30 cellular contexts compared by ENCODE assay signal in genomic region chr4:133208694-133209285, GRCh38. TPM values are rescaled to one million over a fixed set of nuclear protein-coding genes. Genes with fewer than 3 reads are reported as not detected.
"Had no signal": no experiment of that assay in that cellular context is flagged by ENCODE, and none has a peak within 500 bp of the region (broad histone marks: within the 10 kb centered on the region; RNA-seq: fewer than 3 reads in every experiment).

No MANE protein-coding gene starts in this region.

- DNase-seq: activated B cell treated with CpG ODN at 0.5 μM for 24 hours; activated CD4-positive, alpha-beta T cell treated with anti-CD3 and anti-CD28 coated beads for 48 hours; activated CD4-positive, alpha-beta T cell treated with anti-CD3 and anti-CD28 coated beads, Interleukin-2, amount 50 U/mL, for 1 hour; activated CD4-positive, alpha-beta T cell treated with anti-CD3 and anti-CD28 coated beads, Interleukin-2, amount 50 U/mL, for 48 hours; activated CD8-positive, alpha-beta memory T cell treated with anti-CD3 and anti-CD28 coated beads for 24 hours; activated CD8-positive, alpha-beta T cell treated with anti-CD3 and anti-CD28 coated beads for 36 hours; activated effector memory CD4-positive, alpha-beta T cell treated with Interleukin-2 at 50 U/mL for 16 hours; activated gamma-delta T cell treated with Interleukin-2 at 50 U/mL for 16 hours; activated naive CD4-positive, alpha-beta T cell treated with Interleukin-2 at 50 U/mL for 16 hours; activated naive CD8-positive, alpha-beta T cell treated with anti-CD3 and anti-CD28 coated beads for 36 hours; activated naive CD8-positive, alpha-beta T cell treated with anti-CD3 and anti-CD28 coated beads, Interleukin-2, amount 50 U/mL, for 24 hours; activated T-cell treated with anti-CD3 and anti-CD28 coated beads, Interleukin-2, amount 50 U/mL, for 4 hours; adrenal gland; amygdala; aorta; body of pancreas; colonic mucosa; effector CD8-positive, alpha-beta T cell; esophagus squamous epithelium; foreskin melanocyte; T-helper 1 cell; T-helper 17 cell; T1000; WERI-Rb-1 had no signal

- ATAC-seq: activated CD4-positive, CD25-positive, alpha-beta regulatory T cell treated with anti-CD3 and anti-CD28 coated beads, Interleukin-2, amount 50 U/mL, for 24 hours; activated CD8-positive, alpha-beta T cell treated with anti-CD3 and anti-CD28 coated beads for 36 hours; activated naive CD8-positive, alpha-beta T cell treated with anti-CD3 and anti-CD28 coated beads, Interleukin-2, amount 50 U/mL, for 24 hours; activated T-cell treated with anti-CD3 and anti-CD28 coated beads, Interleukin-2, amount 50 U/mL, for 4 hours; activated T-helper 17 cell treated with anti-CD3 and anti-CD28 coated beads, Interleukin-2, amount 50 U/mL, for 72 hours; body of pancreas; gastroesophageal sphincter; T-helper 17 cell had no signal

- H3K4me3 Mint-ChIP-seq: activated B cell treated with CpG ODN at 0.5 μM for 24 hours; activated CD8-positive, alpha-beta T cell treated with anti-CD3 and anti-CD28 coated beads for 36 hours; activated naive CD4-positive, alpha-beta T cell treated with anti-CD3 and anti-CD28 coated beads, Interleukin-2, amount 50 U/mL, for 24 hours; activated naive CD8-positive, alpha-beta T cell treated with anti-CD3 and anti-CD28 coated beads for 36 hours; activated naive CD8-positive, alpha-beta T cell treated with anti-CD3 and anti-CD28 coated beads, Interleukin-2, amount 50 U/mL, for 24 hours; activated T-cell treated with anti-CD3 and anti-CD28 coated beads, Interleukin-2, amount 50 U/mL, for 4 hours; activated T-helper 17 cell treated with anti-CD3 and anti-CD28 coated beads, Interleukin-2, amount 50 U/mL, for 72 hours; T-helper 17 cell; T-helper 2 cell treated with Interferon-gamma antibody and Interleukin-4, amounts not matched to agents 5 μg/mL and 100 μg/mL, for 36 hours had no signal

- H3K9me3 ChIP-seq: adrenal gland, body of pancreas, colonic mucosa, esophagus squamous epithelium, gastroesophageal sphincter had no signal

- H3K36me3 Mint-ChIP-seq: activated naive CD4-positive, alpha-beta T cell treated with anti-CD3 and anti-CD28 coated beads, Interleukin-2, amount 50 U/mL, for 24 hours; activated naive CD8-positive, alpha-beta T cell treated with anti-CD3 and anti-CD28 coated beads for 36 hours had no signal

- H3K4me3 ChIP-seq: adrenal gland, body of pancreas, colonic mucosa, esophagus squamous epithelium, gastroesophageal sphincter had no signal

- H3K4me1 ChIP-seq: adrenal gland, body of pancreas, colonic mucosa, esophagus squamous epithelium, gastroesophageal sphincter had no signal

- H3K27me3 ChIP-seq: adrenal gland, body of pancreas, colonic mucosa, esophagus squamous epithelium, gastroesophageal sphincter had no signal

- H3K4me1 Mint-ChIP-seq: activated B cell treated with CpG ODN at 0.5 μM for 24 hours; activated naive CD4-positive, alpha-beta T cell treated with anti-CD3 and anti-CD28 coated beads, Interleukin-2, amount 50 U/mL, for 24 hours; activated naive CD8-positive, alpha-beta T cell treated with anti-CD3 and anti-CD28 coated beads for 36 hours; activated naive CD8-positive, alpha-beta T cell treated with anti-CD3 and anti-CD28 coated beads, Interleukin-2, amount 50 U/mL, for 24 hours; activated T-helper 17 cell treated with anti-CD3 and anti-CD28 coated beads, Interleukin-2, amount 50 U/mL, for 72 hours; T-helper 17 cell had no signal

- H3K27ac ChIP-seq: adrenal gland, body of pancreas, colonic mucosa, epithelial cell of prostate, esophagus squamous epithelium, gastroesophageal sphincter, WERI-Rb-1 had no signal

- H3K27me3 Mint-ChIP-seq: activated B cell treated with CpG ODN at 0.5 μM for 24 hours; activated CD8-positive, alpha-beta T cell treated with anti-CD3 and anti-CD28 coated beads for 36 hours; activated naive CD4-positive, alpha-beta T cell treated with anti-CD3 and anti-CD28 coated beads, Interleukin-2, amount 50 U/mL, for 24 hours; activated naive CD8-positive, alpha-beta T cell treated with anti-CD3 and anti-CD28 coated beads for 36 hours; activated naive CD8-positive, alpha-beta T cell treated with anti-CD3 and anti-CD28 coated beads, Interleukin-2, amount 50 U/mL, for 24 hours; activated T-helper 17 cell treated with anti-CD3 and anti-CD28 coated beads, Interleukin-2, amount 50 U/mL, for 72 hours; T-helper 17 cell had no signal

- H3K27ac Mint-ChIP-seq: activated B cell treated with CpG ODN at 0.5 μM for 24 hours; activated CD8-positive, alpha-beta T cell treated with anti-CD3 and anti-CD28 coated beads for 36 hours; activated naive CD4-positive, alpha-beta T cell treated with anti-CD3 and anti-CD28 coated beads, Interleukin-2, amount 50 U/mL, for 24 hours; activated naive CD8-positive, alpha-beta T cell treated with anti-CD3 and anti-CD28 coated beads for 36 hours; activated naive CD8-positive, alpha-beta T cell treated with anti-CD3 and anti-CD28 coated beads, Interleukin-2, amount 50 U/mL, for 24 hours; activated T-helper 17 cell treated with anti-CD3 and anti-CD28 coated beads, Interleukin-2, amount 50 U/mL, for 72 hours; T-helper 17 cell; T-helper 2 cell treated with Interferon-gamma antibody and Interleukin-4, amounts not matched to agents 5 μg/mL and 100 μg/mL, for 36 hours had no signal

- H3K36me3 ChIP-seq: adrenal gland, colonic mucosa, esophagus squamous epithelium, gastroesophageal sphincter, WERI-Rb-1 had no signal

RNA-seq across cellular contexts. Expression of gene PCDH10, which starts 59.7 kb away (rescaled TPM):
- total RNA-seq: activated B cell treated with CpG ODN at 0.5 μM for 24 hours; activated CD8-positive, alpha-beta T cell treated with anti-CD3 and anti-CD28 coated beads for 36 hours; activated naive CD8-positive, alpha-beta T cell treated with anti-CD3 and anti-CD28 coated beads for 36 hours; activated T-cell treated with anti-CD3 and anti-CD28 coated beads, Interleukin-2, amount 50 U/mL, for 4 hours; activated T-helper 17 cell treated with anti-CD3 and anti-CD28 coated beads, Interleukin-2, amount 50 U/mL, for 72 hours; T-helper 17 cell had no signal
